10 cellular contexts compared by ENCODE assay signal in genomic region chr2:55033076-55033742, GRCh38. TPM values are rescaled to one million over a fixed set of nuclear protein-coding genes. Genes with fewer than 3 reads are reported as not detected.
DNase-seq lines count a peak whose midpoint lies in the region; ATAC-seq, FAIRE-seq and TF ChIP-seq lines count a peak whose summit lies in the region.
"Had no signal": no experiment of that assay in that cellular context is flagged by ENCODE, and none has a peak within 500 bp of the region (broad histone marks: within the 10 kb centered on the region; RNA-seq: fewer than 3 reads in every experiment).

No MANE protein-coding gene starts in this region.

- no peak overlapping the region for H3K9ac ChIP-seq in adipocyte (ENCODE audit: low read length)

- H3K27ac ChIP-seq in substantia nigra (ENCODE audit: low read depth, low read length, poor library complexity, severe bottlenecking) (no peak overlapping the region), caudate nucleus (ENCODE audit: low read depth, low read length) (no peak overlapping the region)
- H3K27ac ChIP-seq: body of pancreas, Peyer's patch had no signal

- TF ChIP-seq POLR2A in GM12892 (IDR thresholded peaks at IDR 0.05; ENCODE audit: low read depth, low read length) = no peak

- H3K27me3 ChIP-seq in adipocyte (replicated peaks; ENCODE audit: control insufficient read depth, insufficient read depth, low read length) = no peaks in the 10 kb centered on the region
- H3K27me3 ChIP-seq: body of pancreas, Peyer's patch had no signal

- FAIRE-seq in GM12892 (lab: Jason Lieb, UNC) = peak; percentile 90

- H3K36me3 ChIP-seq in adipocyte (ENCODE audit: control insufficient read depth, insufficient read depth, low read length, severe bottlenecking) = peaks cover 3% of the 10 kb centered on the region
- H3K36me3 ChIP-seq: Peyer's patch had no signal

- ATAC-seq in HG03196 (IDR thresholded peaks at IDR 0.05; ENCODE audit: unreplicated experiment) = peak; percentile 83
- ATAC-seq: body of pancreas had no signal

- peaks cover 74% of the 10 kb centered on the region for H3K4me1 ChIP-seq in adipocyte (ENCODE audit: control insufficient read depth, insufficient read depth, low read length)

- no peak for TF ChIP-seq CTCF in GM20000 (IDR thresholded peaks at IDR 0.05; ENCODE audit: extremely low read depth, missing control alignments)

- peak overlapping the region; percentile 35 for H3K4me3 ChIP-seq in adipocyte (ENCODE audit: low read length)
- H3K4me3 ChIP-seq: body of pancreas, Peyer's patch had no signal

- DNase-seq in GM12892 (ENCODE audit: insufficient read length) = no peak
- DNase-seq in GM20000 (ENCODE audit: low spot score) = peak; percentile 27
- no peak for DNase-seq in adipocyte (ENCODE audit: low read depth)
- DNase-seq in substantia nigra (lab: John Stamatoyannopoulos, UW) = no peak
- no peak for DNase-seq in NCI-H446 (lab: John Stamatoyannopoulos, UW)
- no peak for DNase-seq in activated CD8-positive, alpha-beta memory T cell treated with anti-CD3 and anti-CD28 coated beads, Interleukin-2, amount 50 U/mL, for 48 hours
- no peak for DNase-seq in caudate nucleus (lab: John Stamatoyannopoulos, UW)

- no peaks in the 10 kb centered on the region for H3K9me3 ChIP-seq in adipocyte (ENCODE audit: control insufficient read depth, low read length)
- H3K9me3 ChIP-seq: body of pancreas, Peyer's patch had no signal

RNA-seq across cellular contexts. Expression of gene RTN4, which starts 17.0 kb away (rescaled TPM):
- polyA plus RNA-seq in GM12892 (2012; ENCODE audit: missing spikeins) = 113 TPM
